1 cellular context compared by ENCODE assay signal in the genomic region with DNA sequence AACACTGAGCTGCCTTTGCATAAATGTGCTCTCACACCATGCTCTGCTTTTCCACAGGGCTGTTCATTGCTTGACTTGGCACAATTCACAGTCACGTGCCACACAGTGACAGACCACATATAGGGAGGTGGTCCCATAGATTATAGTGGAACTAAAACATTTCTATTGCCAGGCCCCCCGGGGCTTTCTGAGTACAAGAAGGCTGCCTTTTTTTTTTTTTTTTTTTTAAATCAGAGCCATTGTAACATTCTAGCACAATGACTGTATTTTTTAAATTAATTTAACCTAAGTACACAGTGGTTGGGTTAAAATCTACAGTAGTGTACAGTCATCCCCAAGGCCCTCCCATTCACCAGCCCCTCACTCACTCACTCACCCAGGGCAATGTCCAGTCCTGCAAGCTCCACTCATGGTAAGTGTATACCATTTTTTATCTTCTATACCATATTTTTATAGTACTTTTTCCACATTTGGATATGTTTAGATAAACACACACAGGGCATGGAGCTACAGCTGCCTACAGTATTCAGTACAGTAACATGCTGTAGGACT.
TF ChIP-seq lines count a peak whose summit lies in the region.

No MANE protein-coding gene starts in this region.

TF ChIP-seq in H1, 55 proteins besides CTCF, POLR2A, EP300 and RAD21:
- TF ChIP-seq SIN3A (conservative IDR thresholded peaks at IDR 0.05 in 1 of 2, IDR thresholded peaks at IDR 0.05 in 1 of 2; ENCODE audit: low read depth in 1 of 2, low read length in 2 of 2) (no peak), ASH2L (IDR thresholded peaks at IDR 0.05; ENCODE audit: low read length) (no peak), NRF1 (IDR thresholded peaks at IDR 0.05; ENCODE audit: low read depth, low read length) (no peak), PHF8 (conservative IDR thresholded peaks at IDR 0.05; ENCODE audit: low read depth, low read length) (no peak), SRF (IDR thresholded peaks at IDR 0.05; ENCODE audit: low read depth, low read length) (no peak), TAF7 (optimal IDR thresholded peaks at IDR 0.05; ENCODE audit: borderline replicate concordance, low read depth, low read length) (no peak)
TF ChIP-seq in H1: peak in this region for 0.
